In genomic region chr9:89605181-89606048, GRCh38 we compare ENCODE assay signal across 8 cellular contexts. TPM values are rescaled to one million over a fixed set of nuclear protein-coding genes. Genes with fewer than 3 reads are reported as not detected.
DNase-seq lines count a peak whose midpoint lies in the region; ATAC-seq, FAIRE-seq and TF ChIP-seq lines count a peak whose summit lies in the region.

No MANE protein-coding gene starts in this region.

- no peak overlapping the region for H3K9ac ChIP-seq in SU-DHL-6 (ENCODE audit: low read length)

- H3F3A ChIP-seq in SU-DHL-6 (ENCODE audit: insufficient read depth) = no peaks in the 10 kb centered on the region

- FAIRE-seq in pancreas (lab: Jason Lieb, UNC) = no peak

- H3K27me3 ChIP-seq in SU-DHL-6 (ENCODE audit: low read length) (no peaks in the 10 kb centered on the region), pancreas (no peaks in the 10 kb centered on the region)

- H3K4me1 ChIP-seq in pancreas (peaks cover 5 to 16% (median 15%) of the 10 kb centered on the region in 3 donors), urinary bladder (ENCODE audit: insufficient read depth) (no peaks in the 10 kb centered on the region)

- ATAC-seq in GM21717 (IDR thresholded peaks at IDR 0.05; ENCODE audit: unreplicated experiment) (peak; percentile 18), left cardiac atrium (peak; percentile 42 to 59), pancreas (peak; percentile 30 to 46 (median 36)), HG02588 (IDR thresholded peaks at IDR 0.05; ENCODE audit: unreplicated experiment) (no peak)

- H3K9me2 ChIP-seq in SU-DHL-6 (replicated peaks; ENCODE audit: insufficient read depth, low read length) = no peaks in the 10 kb centered on the region

- TF ChIP-seq CTCF in 22Rv1 (IDR thresholded peaks at IDR 0.05) (no peak), SU-DHL-6 (IDR thresholded peaks at IDR 0.05; ENCODE audit: insufficient read depth, low read length, poor library complexity, severe bottlenecking) (no peak), pancreas (IDR thresholded peaks at IDR 0.05) (no peak)

- H3K27ac ChIP-seq in 22Rv1 = peak overlapping the region; percentile 97
- H3K27ac ChIP-seq in SU-DHL-6 (ENCODE audit: low read depth, low read length) = no peak overlapping the region
- H3K27ac ChIP-seq in adipose tissue (ENCODE audit: low read depth, low read length) = peak overlapping the region; percentile 11
- H3K27ac ChIP-seq in pancreas = peak overlapping the region; percentile 68 to 94 (median 86)
- peak overlapping the region; percentile 78 for H3K27ac ChIP-seq in urinary bladder (ENCODE audit: low read depth)

- no peaks in the 10 kb centered on the region for H3K36me3 ChIP-seq in SU-DHL-6 (ENCODE audit: low read length)
- no peaks in the 10 kb centered on the region for H3K36me3 ChIP-seq in pancreas
- no peaks in the 10 kb centered on the region for H3K36me3 ChIP-seq in urinary bladder (ENCODE audit: insufficient read depth)

- H3K4me3 ChIP-seq in SU-DHL-6 (ENCODE audit: insufficient read depth, low read length, poor library complexity, severe bottlenecking) (no peak overlapping the region), pancreas (peak overlapping the region; percentile 83 to 97 (median 92)), urinary bladder (ENCODE audit: low read depth, low read length) (peak overlapping the region; percentile 73)

- WGBS in adipose tissue, 3 donors = 1% methylated on average over 63 to 85 of the region's 85 CpGs
- 0 to 1% methylated on average over 70 to 85 of the region's 85 CpGs for WGBS in pancreas, 2 donors
- under 1% methylated on average over 85 of the region's 85 CpGs for WGBS in urinary bladder

- H3K4me2 ChIP-seq in SU-DHL-6 (ENCODE audit: low read depth, low read length, poor library complexity, severe bottlenecking) = peak overlapping the region; percentile 51

- peak; percentile 68 for DNase-seq in left cardiac atrium
- DNase-seq in pancreas = peak; percentile 58 to 89 (median 72)

- no peak overlapping the region for H2AFZ ChIP-seq in SU-DHL-6 (ENCODE audit: low read depth, low read length, severe bottlenecking)

- intact Hi-C loops in left cardiac atrium (cut with DNase I) = loop anchor here (2.0 to 10.0 kb wide), 7 partner anchors 57 to 389 kb away; no protein-coding TSS in a partner anchor
- intact Hi-C loops in pancreas (cut with DNase I) = loop anchor here in 1 of 3 donors (10.0 kb wide), 1 partner anchor 319 kb away; no protein-coding TSS in a partner anchor

- no peaks in the 10 kb centered on the region for H4K20me1 ChIP-seq in SU-DHL-6 (ENCODE audit: low read depth, low read length)

- no peaks in the 10 kb centered on the region for H3K9me3 ChIP-seq in SU-DHL-6 (ENCODE audit: insufficient read depth, low read length)
- H3K9me3 ChIP-seq in pancreas = no peaks in the 10 kb centered on the region

- H3K79me2 ChIP-seq in SU-DHL-6 (ENCODE audit: insufficient read depth, low read length) = no peaks in the 10 kb centered on the region

RNA-seq across cellular contexts. Expression of gene GADD45G, which starts 0.6 kb away (rescaled TPM):
- polyA plus RNA-seq in adipose tissue = 10 to 100 TPM in 2 of 3 donors, 1 to 10 TPM in 1; 5.3 to 45.2 (median 17.8) TPM
- total RNA-seq in left cardiac atrium = 100 to 1,000 TPM; 107 to 128 TPM
- total RNA-seq in pancreas = 10 to 100 TPM in 5 of 6 donors, 1 to 10 TPM in 1; 9.5 to 39.6 (median 19.0) TPM
- polyA plus RNA-seq in pancreas = 100 to 1,000 TPM; 126 to 220 TPM
- total RNA-seq in urinary bladder = 3.9 TPM
- polyA plus RNA-seq in urinary bladder = 25.5 TPM
